12 cellular contexts compared by ENCODE assay signal in genomic region chr9:112861638-112862555, GRCh38. TPM values are rescaled to one million over a fixed set of nuclear protein-coding genes. Genes with fewer than 3 reads are reported as not detected.
DNase-seq lines count a peak whose midpoint lies in the region; ATAC-seq, FAIRE-seq and TF ChIP-seq lines count a peak whose summit lies in the region.
"Had no signal": no experiment of that assay in that cellular context is flagged by ENCODE, and none has a peak within 500 bp of the region (broad histone marks: within the 10 kb centered on the region; RNA-seq: fewer than 3 reads in every experiment).

No MANE protein-coding gene starts in this region.

- no peak overlapping the region for H3K27ac ChIP-seq in brain microvascular endothelial cell
- H3K27ac ChIP-seq in left lung, result peak overlapping the region; percentile 81 to 89
- peak overlapping the region; percentile 17 to 48 (median 30) for H3K27ac ChIP-seq in transverse colon
- H3K27ac ChIP-seq: 22Rv1 had no signal

- no peak for TF ChIP-seq EP300 in transverse colon (IDR thresholded peaks at IDR 0.05; ENCODE audit: low read depth)

- H3K27me3 ChIP-seq in brain microvascular endothelial cell (replicated peaks) (no peaks in the 10 kb centered on the region), left lung (no peaks in the 10 kb centered on the region), transverse colon (no peaks in the 10 kb centered on the region)

- peak; percentile 32 for ATAC-seq in left lung
- ATAC-seq: HCT116 had no signal

- H3K9me3 ChIP-seq in left lung, result no peaks in the 10 kb centered on the region
- no peaks in the 10 kb centered on the region for H3K9me3 ChIP-seq in transverse colon

- H3K36me3 ChIP-seq in brain microvascular endothelial cell (replicated peaks) (no peaks in the 10 kb centered on the region), left lung (peaks cover 0 to 9% of the 10 kb centered on the region in 2 donors), transverse colon (no peaks in the 10 kb centered on the region)

- FAIRE-seq in GM12891 (lab: Jason Lieb, UNC), result no peak

- 74 to 79% methylated on average over 4 to 19 of the region's 19 CpGs for WGBS in transverse colon (ENCODE audit: low coverage in 1 of 2), 2 donors

- peaks cover 42 to 87% of the 10 kb centered on the region in 2 donors for H3K4me1 ChIP-seq in left lung
- H3K4me1 ChIP-seq in transverse colon, result peaks cover 0 to 8% (median 0%) of the 10 kb centered on the region in 4 donors

- intact Hi-C loops in left lung (cut with DNase I) (no loop called here), transverse colon (cut with DNase I; ENCODE audit: low total_unique reads) (no loop called here)

- in situ Hi-C loops in brain microvascular endothelial cell (cut with HindIII; ENCODE audit: low pct_ligation_motif_present, low sequenced_read_pairs), result no loop called here
- in situ Hi-C loops in transverse colon (cut with MboI; ENCODE audit: low pct_ligation_motif_present in 1 of 4, low pct_unique_long_range_greater_than_20kb in 1 of 4, low sequenced_read_pairs in 3 of 4), result no loop called here

- TF ChIP-seq CTCF in brain microvascular endothelial cell (IDR thresholded peaks at IDR 0.05; ENCODE audit: low read depth, low read length, missing control alignments) (no peak), left lung (IDR thresholded peaks at IDR 0.05) (peak in 1 of 2 donors; percentile 23), transverse colon (IDR thresholded peaks at IDR 0.05) (no peak)

- TF ChIP-seq POLR2A in transverse colon (IDR thresholded peaks at IDR 0.05), result no peak
- no peak for TF ChIP-seq POLR2A in GM12891 (IDR thresholded peaks at IDR 0.05; ENCODE audit: low read depth, low read length)

- H3K4me3 ChIP-seq in brain microvascular endothelial cell (ENCODE audit: low read depth, low read length), result no peak overlapping the region
- peak overlapping the region in 1 of 2 donors; percentile 13 for H3K4me3 ChIP-seq in left lung
- no peak overlapping the region for H3K4me3 ChIP-seq in transverse colon

- peak; percentile 5 for DNase-seq in NK-92 treated with Interleukin-12 subunit alpha and Interleukin-12 subunit beta, amount 100 ng/mL, for 24 hours (lab: John Stamatoyannopoulos, UW)
- DNase-seq in NK-92 (lab: John Stamatoyannopoulos, UW; ENCODE audit: unreplicated experiment) (no peak), brain microvascular endothelial cell (peak; percentile 11), left lung (peak; percentile 77 to 83), transverse colon (peak; percentile 20), cortex of kidney (lab: John Stamatoyannopoulos, UW) (no peak), GM12891 (ENCODE audit: insufficient read length, low spot score) (no peak), NCI-H128 (lab: John Stamatoyannopoulos, UW; ENCODE audit: unreplicated experiment) (no peak)
- DNase-seq: NCI-H2081 had no signal

TF ChIP-seq in GM12891, 5 proteins besides CTCF, POLR2A, EP300 and RAD21:
- TF ChIP-seq POLR2AphosphoS5 (IDR thresholded peaks at IDR 0.05; ENCODE audit: low read depth, low read length) (no peak), PAX5 (IDR thresholded peaks at IDR 0.05; ENCODE audit: insufficient read depth, low read length, severe bottlenecking) (no peak), POU2F2 (IDR thresholded peaks at IDR 0.05; ENCODE audit: low read depth, low read length) (no peak), TAF1 (IDR thresholded peaks at IDR 0.05; ENCODE audit: low read depth, low read length) (no peak), SPI1 (IDR thresholded peaks at IDR 0.05; ENCODE audit: low read depth, low read length) (no peak)

RNA-seq across cellular contexts. Expression of gene SLC46A2, which starts 28.8 kb away (rescaled TPM):
- total RNA-seq in left lung, result 10 to 100 TPM in 1 of 2 donors, 1 to 10 TPM in 1; 7.0 to 13.0 TPM
- total RNA-seq in transverse colon, result not detected
- 0.03 TPM for polyA plus RNA-seq in GM12891 (2012; ENCODE audit: low read depth, missing spikeins)
- total RNA-seq: activated CD8-positive, alpha-beta memory T cell treated with anti-CD3 and anti-CD28 coated beads for 36 hours had no signal

Comparison
In these comparisons a context has a peak if more than half of its experiments do, and no peak if none do; other contexts are left out.
1. DNase-seq: peak in NK-92 treated with Interleukin-12 subunit alpha and Interleukin-12 subunit beta, amount 100 ng/mL, for 24 hours (single experiment), brain microvascular endothelial cell (single experiment), left lung (2 of 2) and transverse colon (single experiment); none in NK-92 (single experiment), cortex of kidney (single experiment), GM12891 (single experiment) and NCI-H128 (single experiment).
2. RNA of gene SLC46A2, which starts 28.8 kb away (total RNA-seq): 7.0 to 13.0 TPM in left lung; not detected in transverse colon; every median in the first group is over 4 times any median in the second.